ENCODE assay signal across 30 cellular contexts in genomic region chr12:97754306-97754705, GRCh38.
A peak's percentile ranks its signal among the peaks of the same experiment; 100 is the strongest.
DNase-seq lines count a peak whose midpoint lies in the region; ATAC-seq and TF ChIP-seq lines count a peak whose summit lies in the region.
"Had no signal": no experiment of that assay in that cellular context is flagged by ENCODE, and none has a peak within 500 bp of the region (broad histone marks: within the 10 kb centered on the region; RNA-seq: fewer than 3 reads in every experiment).

No MANE protein-coding gene starts in this region.

- no peaks in the 10 kb centered on the region for H3K36me3 ChIP-seq in Caco-2 (ENCODE audit: control insufficient read depth, insufficient read depth, low read length)
- H3K36me3 ChIP-seq: ascending aorta, gastroesophageal sphincter, HAP-1, lower lobe of right lung, Peyer's patch, prostate gland, thoracic aorta had no signal

- H3K27me3 Mint-ChIP-seq in Caco-2 (ENCODE audit: insufficient read depth, unreplicated experiment), result no peaks in the 10 kb centered on the region
- H3K27me3 Mint-ChIP-seq: activated CD4-positive, alpha-beta T cell treated with anti-CD3 and anti-CD28 coated beads, Interleukin-2, amount 10 ng/mL, durations not matched to agents 24 days and 14 days; activated naive CD8-positive, alpha-beta T cell treated with anti-CD3 and anti-CD28 coated beads for 36 hours; IgD-negative memory B cell; naive thymus-derived CD8-positive, alpha-beta T cell; stimulated activated naive CD8-positive, alpha-beta T cell treated with anti-CD3 and anti-CD28 coated beads, Interleukin-15, Interleukin-2, amounts not matched to agents 100 ng/mL and 50 ng/mL, for 24 hours had no signal

- no peak overlapping the region for H3K27ac Mint-ChIP-seq in Caco-2 (ENCODE audit: unreplicated experiment)
- H3K27ac Mint-ChIP-seq: activated CD4-positive, alpha-beta T cell treated with anti-CD3 and anti-CD28 coated beads, Interleukin-2, amount 10 ng/mL, durations not matched to agents 24 days and 14 days; activated naive CD8-positive, alpha-beta T cell treated with anti-CD3 and anti-CD28 coated beads for 36 hours; IgD-negative memory B cell; naive thymus-derived CD8-positive, alpha-beta T cell; stimulated activated naive CD8-positive, alpha-beta T cell treated with anti-CD3 and anti-CD28 coated beads, Interleukin-15, Interleukin-2, amounts not matched to agents 100 ng/mL and 50 ng/mL, for 24 hours had no signal

- CTCF ChIA-PET in Caco-2 (lab: Charles Lee), result no interaction called here

- H3K9me3 ChIP-seq in Caco-2, result no peaks in the 10 kb centered on the region
- H3K9me3 ChIP-seq: ascending aorta, gastroesophageal sphincter, HAP-1, lower lobe of right lung, Peyer's patch, prostate gland, thoracic aorta had no signal

- POLR2A ChIA-PET in Caco-2 (lab: Charles Lee), result no interaction called here

- peaks cover 14% of the 10 kb centered on the region for H3K4me1 ChIP-seq in Caco-2
- H3K4me1 ChIP-seq: HAP-1, lower lobe of right lung, Peyer's patch, prostate gland had no signal

- DNase-seq in NCI-H2029 treated with DMSO at 0.1 percent for 48 hours (lab: John Stamatoyannopoulos, UW), result peak; percentile 40
- DNase-seq in NCI-H2029 (lab: John Stamatoyannopoulos, UW), result no peak
- DNase-seq in germinal center (ENCODE audit: low spot score), result peak; percentile 5
- no peak for DNase-seq in Caco-2
- DNase-seq: activated CD4-positive, alpha-beta T cell treated with anti-CD3 and anti-CD28 coated beads, Interleukin-2, amount 10 ng/mL, durations not matched to agents 24 days and 14 days; activated effector memory CD4-positive, alpha-beta T cell treated with anti-CD3 and anti-CD28 coated beads, Interleukin-2, amount 50 U/mL, for 16 hours; activated naive CD8-positive, alpha-beta T cell treated with anti-CD3 and anti-CD28 coated beads for 36 hours; activated T-cell treated with anti-CD3 and anti-CD28 coated beads, Interleukin-2, amount 50 U/mL, for 1 hour; effector CD4-positive, alpha-beta T cell; hippocampal formation; lower lobe of right lung; naive thymus-derived CD8-positive, alpha-beta T cell; NCI-H1048; NCI-H1694 treated with DMSO at 0.1 percent for 48 hours; nucleus accumbens; Peyer's patch; stimulated activated CD8-positive, alpha-beta memory T cell treated with anti-CD3 and anti-CD28 coated beads, Interleukin-4, amount 100 ng/mL, for 48 hours; T-helper 9 cell had no signal

- no peaks in the 10 kb centered on the region for H3K9me3 Mint-ChIP-seq in Caco-2 (ENCODE audit: unreplicated experiment)
- H3K9me3 Mint-ChIP-seq: activated CD4-positive, alpha-beta T cell treated with anti-CD3 and anti-CD28 coated beads, Interleukin-2, amount 10 ng/mL, durations not matched to agents 24 days and 14 days; activated naive CD8-positive, alpha-beta T cell treated with anti-CD3 and anti-CD28 coated beads for 36 hours had no signal

- ATAC-seq in GM19351 (IDR thresholded peaks at IDR 0.05; ENCODE audit: unreplicated experiment) (peak; percentile 83), HG03439 (IDR thresholded peaks at IDR 0.05; ENCODE audit: unreplicated experiment) (peak; percentile 50), GM21723 (IDR thresholded peaks at IDR 0.05; ENCODE audit: unreplicated experiment) (no peak), GM21619 (IDR thresholded peaks at IDR 0.05; ENCODE audit: unreplicated experiment) (no peak)
- ATAC-seq: gastroesophageal sphincter; lower lobe of right lung; naive thymus-derived CD8-positive, alpha-beta T cell; sciatic nerve had no signal

- H3K4me1 Mint-ChIP-seq in Caco-2 (ENCODE audit: low read depth, unreplicated experiment), result peaks cover 10% of the 10 kb centered on the region
- H3K4me1 Mint-ChIP-seq: activated CD4-positive, alpha-beta T cell treated with anti-CD3 and anti-CD28 coated beads, Interleukin-2, amount 10 ng/mL, durations not matched to agents 24 days and 14 days; activated naive CD8-positive, alpha-beta T cell treated with anti-CD3 and anti-CD28 coated beads for 36 hours; naive thymus-derived CD8-positive, alpha-beta T cell had no signal

- no peak overlapping the region for H3K4me3 Mint-ChIP-seq in Caco-2 (ENCODE audit: unreplicated experiment)
- H3K4me3 Mint-ChIP-seq: activated CD4-positive, alpha-beta T cell treated with anti-CD3 and anti-CD28 coated beads, Interleukin-2, amount 10 ng/mL, durations not matched to agents 24 days and 14 days; activated naive CD8-positive, alpha-beta T cell treated with anti-CD3 and anti-CD28 coated beads for 36 hours; IgD-negative memory B cell; naive thymus-derived CD8-positive, alpha-beta T cell; stimulated activated naive CD8-positive, alpha-beta T cell treated with anti-CD3 and anti-CD28 coated beads, Interleukin-15, Interleukin-2, amounts not matched to agents 100 ng/mL and 50 ng/mL, for 24 hours had no signal

- no peaks in the 10 kb centered on the region for H3K36me3 Mint-ChIP-seq in Caco-2 (ENCODE audit: insufficient read depth, unreplicated experiment)
- H3K36me3 Mint-ChIP-seq: activated naive CD8-positive, alpha-beta T cell treated with anti-CD3 and anti-CD28 coated beads for 36 hours; IgD-negative memory B cell; naive thymus-derived CD8-positive, alpha-beta T cell had no signal

- TF ChIP-seq CTCF in Caco-2 (IDR thresholded peaks at IDR 0.05; ENCODE audit: insufficient read depth in 1 of 2, low read depth in 1 of 2, low read length in 1 of 2, severe bottlenecking in 1 of 2, unreplicated experiment in 1 of 2), result no peak

- no TSS peak for BruUV-seq in Caco-2 (replicated peaks; lab: Mats Ljungman, UMichigan)

- H3K4me3 ChIP-seq in Caco-2 (ENCODE audit: low read depth, low read length), result no peak overlapping the region
- H3K4me3 ChIP-seq: ascending aorta, gastroesophageal sphincter, HAP-1, lower lobe of right lung, Peyer's patch, prostate gland, thoracic aorta had no signal

- intact Hi-C loops in Caco-2 (cut with micrococcal nuclease; ENCODE audit: unreplicated experiment), result no loop called here

- H3K27me3 ChIP-seq in Caco-2 (replicated peaks; ENCODE audit: control insufficient read depth, insufficient read depth, low read length), result no peaks in the 10 kb centered on the region
- H3K27me3 ChIP-seq: ascending aorta, gastroesophageal sphincter, Peyer's patch had no signal

Comparison
In these comparisons a context has a peak if more than half of its experiments do, and no peak if none do; other contexts are left out.
1. DNase-seq: peak in NCI-H2029 treated with DMSO at 0.1 percent for 48 hours (single experiment) and germinal center (single experiment); none in NCI-H2029 (single experiment) and Caco-2 (0 of 2).
2. ATAC-seq: peak in GM19351 (single experiment) and HG03439 (single experiment); none in GM21723 (single experiment) and GM21619 (single experiment).